In genomic region chr1:202104073-202104472, GRCh38 we compare ENCODE assay signal across 2 cellular contexts.
TF ChIP-seq lines count a peak whose summit lies in the region.

No MANE protein-coding gene starts in this region.

TF ChIP-seq in HEK293, 187 proteins besides CTCF, POLR2A, EP300 and RAD21:
- TF ChIP-seq ZNF704 (tag by site-specific recombination; IDR thresholded peaks at IDR 0.05) = no peak
- no peak for TF ChIP-seq ZNF175 (tag by site-specific recombination; IDR thresholded peaks at IDR 0.05)
- TF ChIP-seq KLF1 (tag by site-specific recombination; IDR thresholded peaks at IDR 0.05) = peak; percentile 91
- TF ChIP-seq SCRT2 (tag by site-specific recombination; IDR thresholded peaks at IDR 0.05) = 0 out of 2 replicates have a peak, but pooled peaks have one; percentile 46
- no peak for TF ChIP-seq ZNF449 (tag by site-specific recombination; IDR thresholded peaks at IDR 0.05)
- no peak for TF ChIP-seq ZNF10 (tag by site-specific recombination; IDR thresholded peaks at IDR 0.05)
- TF ChIP-seq ZNF311 (tag by site-specific recombination; IDR thresholded peaks at IDR 0.05; ENCODE audit: borderline replicate concordance) = no peak
- no peak for TF ChIP-seq WT1 (tag by site-specific recombination; IDR thresholded peaks at IDR 0.05)
- no peak for TF ChIP-seq ZFP69B (tag by site-specific recombination; IDR thresholded peaks at IDR 0.05)

TF ChIP-seq in H1, 55 proteins besides CTCF, POLR2A, EP300 and RAD21:
- TF ChIP-seq RFX5 (IDR thresholded peaks at IDR 0.05; ENCODE audit: borderline replicate concordance, low read depth, low read length) = no peak
- TF ChIP-seq FOSL1 (IDR thresholded peaks at IDR 0.05; ENCODE audit: insufficient read depth, low read depth, low read length) = no peak
- TF ChIP-seq YY1 (IDR thresholded peaks at IDR 0.05; ENCODE audit: low read depth, low read length) = no peak
- no peak for TF ChIP-seq TBP (IDR thresholded peaks at IDR 0.05; ENCODE audit: low read depth, low read length)
- TF ChIP-seq E2F6 (IDR thresholded peaks at IDR 0.05) = no peak
- TF ChIP-seq TCF12 (IDR thresholded peaks at IDR 0.05; ENCODE audit: low read depth, low read length) = no peak
- TF ChIP-seq ATF3 (IDR thresholded peaks at IDR 0.05; ENCODE audit: insufficient read depth, low read depth, low read length) = no peak
- no peak for TF ChIP-seq NANOG (IDR thresholded peaks at IDR 0.05; ENCODE audit: insufficient read depth, low read depth, low read length, poor library complexity, severe bottlenecking)
- no peak for TF ChIP-seq RXRA (IDR thresholded peaks at IDR 0.05; ENCODE audit: insufficient read depth, low read depth, low read length)
- no peak for TF ChIP-seq SIX5 (IDR thresholded peaks at IDR 0.05; ENCODE audit: low read depth, low read length)
- no peak for TF ChIP-seq SP4 (IDR thresholded peaks at IDR 0.05; ENCODE audit: low read length)
- TF ChIP-seq CBX5 (IDR thresholded peaks at IDR 0.05; ENCODE audit: low read depth, low read length) = no peak
- TF ChIP-seq JUN (IDR thresholded peaks at IDR 0.05; ENCODE audit: low read depth, low read length) = no peak
- TF ChIP-seq SRF (IDR thresholded peaks at IDR 0.05; ENCODE audit: low read depth, low read length) = no peak
- no peak for TF ChIP-seq RNF2 (IDR thresholded peaks at IDR 0.05; ENCODE audit: borderline replicate concordance, low read depth, low read length, missing control alignments, poor library complexity, severe bottlenecking)
